Comparison of ENCODE assay signal across 10 cellular contexts in genomic region chr1:170662561-170662971, GRCh38. TPM values are rescaled to one million over a fixed set of nuclear protein-coding genes. Genes with fewer than 3 reads are reported as not detected.
DNase-seq lines count a peak whose midpoint lies in the region; ATAC-seq, FAIRE-seq and TF ChIP-seq lines count a peak whose summit lies in the region.
"Had no signal": no experiment of that assay in that cellular context is flagged by ENCODE, and none has a peak within 500 bp of the region (broad histone marks: within the 10 kb centered on the region; RNA-seq: fewer than 3 reads in every experiment).

No MANE protein-coding gene starts in this region.

- TF ChIP-seq EP300 in gastroesophageal sphincter (IDR thresholded peaks at IDR 0.05) = no peak

- no peaks in the 10 kb centered on the region for H3K9me3 Mint-ChIP-seq in stimulated activated naive CD8-positive, alpha-beta T cell treated with anti-CD3 and anti-CD28 coated beads, Interleukin-15, amount 100 ng/mL, for 72 hours

- H3K4me3 Mint-ChIP-seq in stimulated activated naive CD8-positive, alpha-beta T cell treated with anti-CD3 and anti-CD28 coated beads, Interleukin-15, amount 100 ng/mL, for 72 hours = no peak overlapping the region

- H3K36me3 ChIP-seq in ES-I3 (ENCODE audit: insufficient read depth, low read length) (no peaks in the 10 kb centered on the region), SK-N-MC (ENCODE audit: insufficient read depth, low read length) (no peaks in the 10 kb centered on the region), gastroesophageal sphincter (no peaks in the 10 kb centered on the region), gastrocnemius medialis (no peaks in the 10 kb centered on the region)

- FAIRE-seq in H54 (lab: Jason Lieb, UNC) = no peak

- H3K27ac ChIP-seq in SK-N-MC (peak overlapping the region; percentile 92), gastroesophageal sphincter (peak overlapping the region; percentile 24 to 88 (median 74)), gastrocnemius medialis (peak overlapping the region; percentile 90 to 100 (median 96))

- H3K4me3 ChIP-seq in SK-N-MC = peak overlapping the region; percentile 95
- H3K4me3 ChIP-seq in gastroesophageal sphincter = peak overlapping the region; percentile 62 to 64
- peak overlapping the region; percentile 82 to 93 (median 88) for H3K4me3 ChIP-seq in gastrocnemius medialis

- H3K27me3 ChIP-seq in gastroesophageal sphincter (peaks cover 95% of the 10 kb centered on the region), gastrocnemius medialis (no peaks in the 10 kb centered on the region)

- in situ Hi-C loops in gastrocnemius medialis (cut with MboI; ENCODE audit: low sequenced_read_pairs in 4 of 4) (loop anchor here in 3 of 4 donors (10.0 to 25.0 kb wide), 5 partner anchors 92 to 725 kb away; no protein-coding TSS in a partner anchor), KBM-7 (cut with MboI; ENCODE audit: low pct_unique_long_range_greater_than_20kb, low sequenced_read_pairs) (no loop called here)

- intact Hi-C loops in gastrocnemius medialis (cut with DNase I; ENCODE audit: low total_unique reads) = no loop called here

- 3 to 7% methylated on average over 6 to 8 of the region's 8 CpGs for WGBS in gastroesophageal sphincter (ENCODE audit: low coverage in 1 of 2), 2 donors

- TF ChIP-seq CTCF in gastroesophageal sphincter (IDR thresholded peaks at IDR 0.05) (no peak), gastrocnemius medialis (IDR thresholded peaks at IDR 0.05 in 4 of 5, conservative IDR thresholded peaks at IDR 0.05 in 1 of 5) (no peak)

- H3K27ac Mint-ChIP-seq in stimulated activated naive CD8-positive, alpha-beta T cell treated with anti-CD3 and anti-CD28 coated beads, Interleukin-15, amount 100 ng/mL, for 72 hours = no peak overlapping the region

- peaks cover 98% of the 10 kb centered on the region for H3K27me3 Mint-ChIP-seq in stimulated activated naive CD8-positive, alpha-beta T cell treated with anti-CD3 and anti-CD28 coated beads, Interleukin-15, amount 100 ng/mL, for 72 hours

- H3K4me1 ChIP-seq in ES-I3 (ENCODE audit: insufficient read depth, low read length) = peaks cover 4% of the 10 kb centered on the region; the same call in 1 of the 2 replicates
- peaks cover 0 to 53% (median 10%) of the 10 kb centered on the region in 3 donors for H3K4me1 ChIP-seq in gastroesophageal sphincter
- H3K4me1 ChIP-seq in gastrocnemius medialis = peaks cover 9 to 25% of the 10 kb centered on the region in 2 donors

- no peak for ATAC-seq in gastroesophageal sphincter
- ATAC-seq in gastrocnemius medialis = no peak
- ATAC-seq in stimulated activated naive CD8-positive, alpha-beta T cell treated with anti-CD3 and anti-CD28 coated beads, Interleukin-15, amount 100 ng/mL, for 72 hours = no peak

- TF ChIP-seq POLR2A in gastroesophageal sphincter (IDR thresholded peaks at IDR 0.05) = no peak
- TF ChIP-seq POLR2A in gastrocnemius medialis (IDR thresholded peaks at IDR 0.05) = no peak
- TF ChIP-seq POLR2A in H54 (IDR thresholded peaks at IDR 0.05; ENCODE audit: low read depth, low read length) = no peak

- H3K4me1 Mint-ChIP-seq in stimulated activated naive CD8-positive, alpha-beta T cell treated with anti-CD3 and anti-CD28 coated beads, Interleukin-15, amount 100 ng/mL, for 72 hours = peaks cover 59% of the 10 kb centered on the region

- H3K9me3 ChIP-seq in ES-I3 (ENCODE audit: control insufficient read depth, insufficient read depth, low read length) (no peaks in the 10 kb centered on the region), SK-N-MC (ENCODE audit: low read depth, low read length) (no peaks in the 10 kb centered on the region), gastroesophageal sphincter (no peaks in the 10 kb centered on the region), gastrocnemius medialis (no peaks in the 10 kb centered on the region)

- H3K9ac ChIP-seq in ES-I3 (ENCODE audit: low read depth, low read length) (peak overlapping the region; percentile 23; the same call in 1 of the 2 replicates), SK-N-MC (ENCODE audit: insufficient read length) (peak overlapping the region; percentile 85)

- no peak for DNase-seq in SK-N-MC (ENCODE audit: low read depth, low spot score)
- DNase-seq in gastrocnemius medialis = no peak
- DNase-seq in KBM-7 = no peak
- no peak for DNase-seq in H54 (ENCODE audit: insufficient read length, low spot score)
- no peak for DNase-seq in stimulated activated naive CD8-positive, alpha-beta T cell treated with anti-CD3 and anti-CD28 coated beads, Interleukin-15, amount 100 ng/mL, for 72 hours
- DNase-seq in superior temporal gyrus (ENCODE audit: extremely low spot score) = no peak
- DNase-seq: activated CD4-positive, alpha-beta T cell treated with anti-CD3 and anti-CD28 coated beads for 48 hours; NCI-H146 had no signal

RNA-seq across cellular contexts. Expression of gene PRRX1, which starts 1.4 kb away (rescaled TPM):
- 10 to 100 TPM; 13.4 to 27.9 (median 21.4) TPM for total RNA-seq in gastroesophageal sphincter
- 100 to 1,000 TPM in 1 of 4 donors, 10 to 100 TPM in 3; 35.3 to 120 (median 64.3) TPM for total RNA-seq in gastrocnemius medialis
